ENCODE assay signal across 1 cellular context in the genomic region with DNA sequence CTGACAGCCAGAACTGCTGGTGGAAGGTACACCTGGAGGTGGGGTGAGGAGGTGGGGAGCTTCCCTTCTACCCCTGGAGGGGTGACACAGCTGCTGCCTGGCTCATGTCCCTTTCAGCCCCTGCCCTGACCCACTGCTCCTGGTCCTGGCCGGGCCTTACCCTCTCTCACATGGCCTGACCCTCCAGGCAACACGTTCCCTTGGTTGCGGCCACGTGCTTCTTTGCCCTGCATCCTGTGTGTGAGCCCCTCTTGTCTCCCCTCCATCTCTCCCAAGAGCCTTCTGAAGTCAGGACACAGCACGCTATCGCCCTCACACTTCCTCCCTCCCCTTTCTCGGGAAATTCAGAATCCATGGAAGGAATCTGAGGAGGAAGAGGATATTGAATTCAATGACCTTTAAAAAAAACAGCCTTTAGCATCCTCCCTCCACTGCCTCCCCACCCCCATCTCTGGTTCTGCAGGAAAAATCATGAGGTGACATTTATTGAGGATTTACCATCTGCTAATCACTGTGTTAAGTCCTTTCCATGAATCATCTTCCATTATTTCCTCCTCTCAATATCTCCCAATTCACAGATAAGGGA.
TF ChIP-seq lines count a peak whose summit lies in the region.

No MANE protein-coding gene starts in this region.

TF ChIP-seq in H1, 55 proteins besides CTCF, POLR2A, EP300 and RAD21:
- no peak for TF ChIP-seq JUN (IDR thresholded peaks at IDR 0.05; ENCODE audit: low read depth, low read length)
